Comparison of ENCODE assay signal across 2 cellular contexts in the genomic region with DNA sequence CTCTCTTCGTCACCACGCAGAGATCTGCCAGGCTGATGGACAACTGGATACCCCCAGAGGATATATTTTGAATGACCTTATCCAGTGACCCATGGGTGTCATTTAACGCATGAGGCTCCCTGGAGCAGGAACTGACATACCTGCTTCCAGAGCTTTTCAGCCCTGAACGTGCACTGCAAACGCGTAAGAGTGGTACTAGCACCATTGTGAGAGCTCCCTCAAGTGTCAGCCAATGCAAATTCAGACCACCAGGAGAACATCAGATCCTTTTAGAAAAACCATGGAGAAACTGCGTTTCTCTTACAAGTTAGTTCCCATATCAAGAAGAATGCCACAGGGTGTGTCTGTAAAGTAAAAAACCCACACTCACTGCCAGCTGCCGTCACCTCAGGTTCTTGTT.
A peak's percentile ranks its signal among the peaks of the same experiment; 100 is the strongest.
TF ChIP-seq lines count a peak whose summit lies in the region.

No MANE protein-coding gene starts in this region.

TF ChIP-seq in HCT116, 20 proteins besides CTCF, POLR2A, EP300 and RAD21:
- TF ChIP-seq, protein P1, sequence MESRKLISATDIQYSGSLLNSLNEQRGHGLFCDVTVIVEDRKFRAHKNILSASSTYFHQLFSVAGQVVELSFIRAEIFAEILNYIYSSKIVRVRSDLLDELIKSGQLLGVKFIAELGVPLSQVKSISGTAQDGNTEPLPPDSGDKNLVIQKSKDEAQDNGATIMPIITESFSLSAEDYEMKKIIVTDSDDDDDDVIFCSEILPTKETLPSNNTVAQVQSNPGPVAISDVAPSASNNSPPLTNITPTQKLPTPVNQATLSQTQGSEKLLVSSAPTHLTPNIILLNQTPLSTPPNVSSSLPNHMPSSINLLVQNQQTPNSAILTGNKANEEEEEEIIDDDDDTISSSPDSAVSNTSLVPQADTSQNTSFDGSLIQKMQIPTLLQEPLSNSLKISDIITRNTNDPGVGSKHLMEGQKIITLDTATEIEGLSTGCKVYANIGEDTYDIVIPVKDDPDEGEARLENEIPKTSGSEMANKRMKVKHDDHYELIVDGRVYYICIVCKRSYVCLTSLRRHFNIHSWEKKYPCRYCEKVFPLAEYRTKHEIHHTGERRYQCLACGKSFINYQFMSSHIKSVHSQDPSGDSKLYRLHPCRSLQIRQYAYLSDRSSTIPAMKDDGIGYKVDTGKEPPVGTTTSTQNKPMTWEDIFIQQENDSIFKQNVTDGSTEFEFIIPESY (IDR thresholded peaks at IDR 0.05; ENCODE audit: extremely low read depth, insufficient replicate concordance, low read length), result no peak
- TF ChIP-seq EZH2 (IDR thresholded peaks at IDR 0.05), result no peak
- TF ChIP-seq FOSL1 (IDR thresholded peaks at IDR 0.05; ENCODE audit: low read depth), result no peak
- no peak for TF ChIP-seq EZH2phosphoT487 (IDR thresholded peaks at IDR 0.05; ENCODE audit: borderline replicate concordance)
- no peak for TF ChIP-seq TCF7L2 (IDR thresholded peaks at IDR 0.05; ENCODE audit: borderline replicate concordance, extremely low read depth, insufficient read depth, insufficient read length)
- TF ChIP-seq, protein P2, sequence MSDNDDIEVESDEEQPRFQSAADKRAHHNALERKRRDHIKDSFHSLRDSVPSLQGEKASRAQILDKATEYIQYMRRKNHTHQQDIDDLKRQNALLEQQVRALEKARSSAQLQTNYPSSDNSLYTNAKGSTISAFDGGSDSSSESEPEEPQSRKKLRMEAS (IDR thresholded peaks at IDR 0.05), result no peak
- TF ChIP-seq CEBPB (IDR thresholded peaks at IDR 0.05; ENCODE audit: low read depth), result no peak
- TF ChIP-seq ZFX (IDR thresholded peaks at IDR 0.05), result no peak
- TF ChIP-seq ZNF274 (IDR thresholded peaks at IDR 0.05; ENCODE audit: low read depth, low read length), result no peak
- no peak for TF ChIP-seq ELF1 (IDR thresholded peaks at IDR 0.05; ENCODE audit: borderline replicate concordance, low read depth)
- TF ChIP-seq, protein P3, sequence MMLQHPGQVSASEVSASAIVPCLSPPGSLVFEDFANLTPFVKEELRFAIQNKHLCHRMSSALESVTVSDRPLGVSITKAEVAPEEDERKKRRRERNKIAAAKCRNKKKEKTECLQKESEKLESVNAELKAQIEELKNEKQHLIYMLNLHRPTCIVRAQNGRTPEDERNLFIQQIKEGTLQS (IDR thresholded peaks at IDR 0.05), result no peak
- TF ChIP-seq SIN3A (IDR thresholded peaks at IDR 0.05; ENCODE audit: low read depth), result no peak
- no peak for TF ChIP-seq YY1 (IDR thresholded peaks at IDR 0.05; ENCODE audit: extremely low read depth, insufficient replicate concordance, low read depth, low read length)
- no peak for TF ChIP-seq CBX3 (IDR thresholded peaks at IDR 0.05; ENCODE audit: low read depth)
- TF ChIP-seq POLR2AphosphoS5 (IDR thresholded peaks at IDR 0.05; ENCODE audit: low read depth, low read length), result no peak
- TF ChIP-seq SRF (IDR thresholded peaks at IDR 0.05; ENCODE audit: low read depth), result no peak
- TF ChIP-seq EGR1 (IDR thresholded peaks at IDR 0.05; ENCODE audit: low read depth), result no peak
- no peak for TF ChIP-seq JUND (IDR thresholded peaks at IDR 0.05)

TF ChIP-seq in SK-N-SH, 30 proteins besides CTCF, POLR2A, EP300 and RAD21:
- TF ChIP-seq SMC3 (IDR thresholded peaks at IDR 0.05; ENCODE audit: low read depth, low read length), result peak; percentile 45
- TF ChIP-seq GATA2 (CRISPR knock-in tag; IDR thresholded peaks at IDR 0.05), result no peak
- TF ChIP-seq CHD2 (IDR thresholded peaks at IDR 0.05; ENCODE audit: low read length, partially characterized antibody), result no peak
